26 cellular contexts compared by ENCODE assay signal in genomic region chr7:38315410-38315809, GRCh38.
"Had no signal": no experiment of that assay in that cellular context is flagged by ENCODE, and none has a peak within 500 bp of the region (broad histone marks: within the 10 kb centered on the region; RNA-seq: fewer than 3 reads in every experiment).

No MANE protein-coding gene starts in this region.

- H3K9me3 Mint-ChIP-seq: activated naive CD4-positive, alpha-beta T cell treated with anti-CD3 and anti-CD28 coated beads, Interleukin-2, amount 50 U/mL, for 24 hours; activated T-cell treated with anti-CD3 and anti-CD28 coated beads, Interleukin-2, amount 50 U/mL, for 72 hours had no signal

- H3K36me3 ChIP-seq: breast epithelium, SJCRH30, WERI-Rb-1 had no signal

- H3K27me3 Mint-ChIP-seq: activated CD4-positive, alpha-beta T cell treated with anti-CD3 and anti-CD28 coated beads for 36 hours; activated naive CD4-positive, alpha-beta T cell treated with anti-CD3 and anti-CD28 coated beads, Interleukin-2, amount 50 U/mL, for 24 hours had no signal

- H3K4me1 ChIP-seq: breast epithelium had no signal

- ATAC-seq: activated CD4-positive, alpha-beta T cell treated with anti-CD3 and anti-CD28 coated beads for 36 hours; activated T-cell treated with anti-CD3 and anti-CD28 coated beads, Interleukin-2, amount 50 U/mL, for 72 hours; Panc1; Right ventricle myocardium inferior had no signal

- H3K9me3 ChIP-seq: breast epithelium, SK-N-SH had no signal

- H3K36me3 Mint-ChIP-seq: activated naive CD4-positive, alpha-beta T cell treated with anti-CD3 and anti-CD28 coated beads, Interleukin-2, amount 50 U/mL, for 24 hours had no signal

- H3K4me3 ChIP-seq: breast epithelium, SJCRH30 had no signal

- DNase-seq: activated CD4-positive, alpha-beta T cell treated with anti-CD3 and anti-CD28 coated beads for 36 hours; activated CD4-positive, alpha-beta T cell treated with anti-CD3 and anti-CD28 coated beads, Interleukin-2, amount 50 U/mL, for 1 hour; activated CD8-positive, alpha-beta memory T cell treated with anti-CD3 and anti-CD28 coated beads for 24 hours; activated T-cell treated with anti-CD3 and anti-CD28 coated beads, Interleukin-2, amount 50 U/mL, for 72 hours; aorta; caudate nucleus; Kasumi-1; KBM-7; NCI-H1092; NCI-H1417 treated with DMSO at 0.1 percent for 48 hours; NCI-H1694; NCI-H2029 treated with DMSO at 0.1 percent for 48 hours; NCI-H345; NCI-H510A; NCI-H69; NK-92 treated with Interleukin-12 subunit alpha and Interleukin-12 subunit beta, amount 100 ng/mL, for 24 hours; OCI-M1; RPMI8226; SJCRH30; SK-N-SH; T-helper 1 cell; WERI-Rb-1 had no signal

- H3K27ac ChIP-seq: breast epithelium, SJCRH30, WERI-Rb-1 had no signal

- H3K27me3 ChIP-seq: breast epithelium, SJCRH30 had no signal

- H3K4me3 Mint-ChIP-seq: activated CD4-positive, alpha-beta T cell treated with anti-CD3 and anti-CD28 coated beads for 36 hours had no signal

- H3K27ac Mint-ChIP-seq: activated CD4-positive, alpha-beta T cell treated with anti-CD3 and anti-CD28 coated beads for 36 hours; activated naive CD4-positive, alpha-beta T cell treated with anti-CD3 and anti-CD28 coated beads, Interleukin-2, amount 50 U/mL, for 24 hours; activated T-cell treated with anti-CD3 and anti-CD28 coated beads, Interleukin-2, amount 50 U/mL, for 72 hours had no signal
